In genomic region chr16:2867987-2868789, GRCh38 we compare ENCODE assay signal across 1 cellular context.
TF ChIP-seq lines count a peak whose summit lies in the region.

No MANE protein-coding gene starts in this region.

TF ChIP-seq in HEK293, 187 proteins besides CTCF, POLR2A, EP300 and RAD21 (continued from another document and continues in another):
- TF ChIP-seq ZBTB10 (tag by site-specific recombination; IDR thresholded peaks at IDR 0.05): peak; percentile 41; the same call in 1 of the 2 replicates
- no peak for TF ChIP-seq ZNF704 (tag by site-specific recombination; IDR thresholded peaks at IDR 0.05)
- TF ChIP-seq ZNF692 (tag by site-specific recombination; IDR thresholded peaks at IDR 0.05): peak; percentile 76; the same call in 1 of the 2 replicates
- peak; percentile 94 for TF ChIP-seq ZNF335 (tag by site-specific recombination; conservative IDR thresholded peaks at IDR 0.05)
- peak; percentile 87 for TF ChIP-seq KLF9 (tag by site-specific recombination; IDR thresholded peaks at IDR 0.05; ENCODE audit: low read depth)
- TF ChIP-seq HOXC10 (CRISPR knock-in tag; IDR thresholded peaks at IDR 0.05): no peak
- TF ChIP-seq ZNF398 (tag by site-specific recombination; IDR thresholded peaks at IDR 0.05): 0 out of 2 replicates have a peak, but pooled peaks have one; percentile 21
- no peak for TF ChIP-seq ZNF169 (tag by site-specific recombination; IDR thresholded peaks at IDR 0.05)
- TF ChIP-seq SP2 (tag by site-specific recombination; IDR thresholded peaks at IDR 0.05): peak; percentile 80
- TF ChIP-seq ZNF26 (tag by site-specific recombination; IDR thresholded peaks at IDR 0.05): no peak
- TF ChIP-seq ZNF645 (tag by site-specific recombination; IDR thresholded peaks at IDR 0.05): no peak; the same call in 1 of the 2 replicates
- TF ChIP-seq ZNF280D (tag by site-specific recombination; IDR thresholded peaks at IDR 0.05): no peak
- no peak for TF ChIP-seq ZNF19 (tag by site-specific recombination; IDR thresholded peaks at IDR 0.05; ENCODE audit: low read depth)
- TF ChIP-seq ZNF791 (tag by site-specific recombination; IDR thresholded peaks at IDR 0.05): no peak
- TF ChIP-seq TSHZ1 (tag by site-specific recombination; IDR thresholded peaks at IDR 0.05; ENCODE audit: borderline replicate concordance): no peak
- no peak for TF ChIP-seq ZNF239 (tag by site-specific recombination; IDR thresholded peaks at IDR 0.05)
- peak; percentile 55; the same call in 1 of the 2 replicates for TF ChIP-seq ZNF366 (tag by site-specific recombination; conservative IDR thresholded peaks at IDR 0.05)
- TF ChIP-seq KLF16 (tag by site-specific recombination; IDR thresholded peaks at IDR 0.05): peak; percentile 62
- peak; percentile 55; the same call in 1 of the 2 replicates for TF ChIP-seq ZFP69B (tag by site-specific recombination; IDR thresholded peaks at IDR 0.05)
- peak; percentile 92 for TF ChIP-seq ZNF654 (tag by site-specific recombination; IDR thresholded peaks at IDR 0.05; ENCODE audit: low read depth)
- no peak for TF ChIP-seq ZNF274 (IDR thresholded peaks at IDR 0.05; ENCODE audit: low read length)
- no peak for TF ChIP-seq ZNF274 (tag by site-specific recombination; IDR thresholded peaks at IDR 0.05; ENCODE audit: borderline replicate concordance)
- no peak for TF ChIP-seq BCL6B (tag by site-specific recombination; IDR thresholded peaks at IDR 0.05)
- no peak for TF ChIP-seq ZNF140 (tag by site-specific recombination; IDR thresholded peaks at IDR 0.05)
- TF ChIP-seq ZSCAN30 (tag by site-specific recombination; IDR thresholded peaks at IDR 0.05): peak; percentile 90
- TF ChIP-seq ZNF792 (tag by site-specific recombination; IDR thresholded peaks at IDR 0.05): no peak
- no peak for TF ChIP-seq PRDM1 (tag by site-specific recombination; IDR thresholded peaks at IDR 0.05)
- TF ChIP-seq PATZ1 (tag by site-specific recombination; IDR thresholded peaks at IDR 0.05): peak; percentile 91
- peak; percentile 68; the same call in 1 of the 2 replicates for TF ChIP-seq ZNF324 (tag by site-specific recombination; IDR thresholded peaks at IDR 0.05)
- TF ChIP-seq ZNF626 (tag by site-specific recombination; IDR thresholded peaks at IDR 0.05): no peak
- TF ChIP-seq ELK4 (IDR thresholded peaks at IDR 0.05; ENCODE audit: borderline replicate concordance, low read depth, low read length): no peak
- TF ChIP-seq MEIS1 (CRISPR knock-in tag; IDR thresholded peaks at IDR 0.05; ENCODE audit: borderline replicate concordance): no peak
